Comparison of ENCODE assay signal across 15 cellular contexts in genomic region chr1:149641179-149641578, GRCh38. TPM values are rescaled to one million over a fixed set of nuclear protein-coding genes. Genes with fewer than 3 reads are reported as not detected.
A peak's percentile ranks its signal among the peaks of the same experiment; 100 is the strongest.
DNase-seq lines count a peak whose midpoint lies in the region; ATAC-seq and TF ChIP-seq lines count a peak whose summit lies in the region.
"Not testable (repeated sequence)": the region's sequence is repeated elsewhere in the genome, so short reads cannot be mapped to it uniquely, and the experiment has no call there.
"Had no signal": no experiment of that assay in that cellular context is flagged by ENCODE, and none has a peak within 500 bp of the region (broad histone marks: within the 10 kb centered on the region; RNA-seq: fewer than 3 reads in every experiment).

No MANE protein-coding gene starts in this region.

- H3K4me3 ChIP-seq in naive thymus-derived CD4-positive, alpha-beta T cell (ENCODE audit: low read length): not testable (repeated sequence)

- not testable (repeated sequence) for H3K4me3 Mint-ChIP-seq in CD4-positive, alpha-beta T cell; T-cell; activated CD4-positive, alpha-beta T cell treated with anti-CD3 and anti-CD28 coated beads for 36 hours; activated T-cell treated with anti-CD3 and anti-CD28 coated beads, Interleukin-2, amount 50 U/mL, for 24 hours; activated naive CD8-positive, alpha-beta T cell treated with anti-CD3 and anti-CD28 coated beads, Interleukin-2, amount 10 ng/mL, durations not matched to agents 7 days and 5 days; stimulated activated effector memory CD8-positive, alpha-beta T cell treated with anti-CD3 and anti-CD28 coated beads, Interleukin-12 subunit alpha, Interleukin-12 subunit beta, amount 100 ng/mL, for 72 hours
- H3K4me3 Mint-ChIP-seq in naive thymus-derived CD4-positive, alpha-beta T cell: peak overlapping the region in 3 of 10 donors; percentile 14 to 63 (median 35)

- not testable (repeated sequence) for H3K27ac ChIP-seq in CD4-positive, alpha-beta T cell (ENCODE audit: low read depth, low read length); naive thymus-derived CD4-positive, alpha-beta T cell (ENCODE audit: low read depth, low read length)

- not testable (repeated sequence) for H3K9me3 Mint-ChIP-seq in CD4-positive, alpha-beta T cell; T-cell; activated CD4-positive, alpha-beta T cell treated with anti-CD3 and anti-CD28 coated beads for 36 hours (ENCODE audit: low read depth); activated T-cell treated with anti-CD3 and anti-CD28 coated beads, Interleukin-2, amount 50 U/mL, for 24 hours; activated naive CD8-positive, alpha-beta T cell treated with anti-CD3 and anti-CD28 coated beads, Interleukin-2, amount 10 ng/mL, durations not matched to agents 7 days and 5 days; naive thymus-derived CD4-positive, alpha-beta T cell; stimulated activated effector memory CD8-positive, alpha-beta T cell treated with anti-CD3 and anti-CD28 coated beads, Interleukin-12 subunit alpha, Interleukin-12 subunit beta, amount 100 ng/mL, for 72 hours

- not testable (repeated sequence) for DNase-seq in CD4-positive, alpha-beta T cell; T-cell; activated CD4-positive, alpha-beta T cell treated with anti-CD3 and anti-CD28 coated beads for 36 hours; activated T-cell treated with anti-CD3 and anti-CD28 coated beads, Interleukin-2, amount 50 U/mL, for 24 hours; activated naive CD8-positive, alpha-beta T cell treated with anti-CD3 and anti-CD28 coated beads, Interleukin-2, amount 10 ng/mL, durations not matched to agents 7 days and 5 days; naive thymus-derived CD4-positive, alpha-beta T cell; stimulated activated effector memory CD8-positive, alpha-beta T cell treated with anti-CD3 and anti-CD28 coated beads, Interleukin-12 subunit alpha, Interleukin-12 subunit beta, amount 100 ng/mL, for 72 hours (ENCODE audit: low spot score in 2 of 2)
- DNase-seq in left lobe of liver (ENCODE audit: low spot score): peak; percentile 55

- not testable (repeated sequence) for ATAC-seq in CD4-positive, alpha-beta T cell (ENCODE audit: poor library complexity); T-cell (replicated peaks in 1 of 4); activated CD4-positive, alpha-beta T cell treated with anti-CD3 and anti-CD28 coated beads for 36 hours; activated naive CD8-positive, alpha-beta T cell treated with anti-CD3 and anti-CD28 coated beads, Interleukin-2, amount 10 ng/mL, durations not matched to agents 7 days and 5 days (ENCODE audit: low read depth); naive thymus-derived CD4-positive, alpha-beta T cell; stimulated activated effector memory CD8-positive, alpha-beta T cell treated with anti-CD3 and anti-CD28 coated beads, Interleukin-12 subunit alpha, Interleukin-12 subunit beta, amount 100 ng/mL, for 72 hours
- peak; percentile 53 for ATAC-seq in left lobe of liver

- not testable (repeated sequence) for H3K27me3 ChIP-seq in CD4-positive, alpha-beta T cell (ENCODE audit: control insufficient read depth, insufficient read depth, low read length); naive thymus-derived CD4-positive, alpha-beta T cell (ENCODE audit: control insufficient read depth in 2 of 2, insufficient read depth in 2 of 2, low read length in 2 of 2)

- H3K36me3 ChIP-seq in naive thymus-derived CD4-positive, alpha-beta T cell (ENCODE audit: control insufficient read depth in 2 of 3, insufficient read depth in 3 of 3, low read length in 3 of 3): not testable (repeated sequence)

- H3K4me1 ChIP-seq in naive thymus-derived CD4-positive, alpha-beta T cell (ENCODE audit: control insufficient read depth in 2 of 2, insufficient read depth in 2 of 2, low read length in 2 of 2): not testable (repeated sequence)

- POLR2A ChIA-PET in CD4-positive, alpha-beta T cell (lab: Charles Lee); T-cell (lab: Charles Lee); activated CD4-positive, alpha-beta T cell treated with anti-CD3 and anti-CD28 coated beads for 36 hours (lab: Charles Lee); activated naive CD8-positive, alpha-beta T cell treated with anti-CD3 and anti-CD28 coated beads, Interleukin-2, amount 10 ng/mL, durations not matched to agents 7 days and 5 days (lab: Charles Lee); naive thymus-derived CD4-positive, alpha-beta T cell (lab: Charles Lee): not testable (repeated sequence)

- H3K36me3 Mint-ChIP-seq in CD4-positive, alpha-beta T cell (ENCODE audit: low read depth): peaks cover 18% of the 10 kb centered on the region
- not testable (repeated sequence) for H3K36me3 Mint-ChIP-seq in T-cell; activated CD4-positive, alpha-beta T cell treated with anti-CD3 and anti-CD28 coated beads for 36 hours (ENCODE audit: low read depth); activated T-cell treated with anti-CD3 and anti-CD28 coated beads, Interleukin-2, amount 50 U/mL, for 24 hours (ENCODE audit: low read depth); activated naive CD8-positive, alpha-beta T cell treated with anti-CD3 and anti-CD28 coated beads, Interleukin-2, amount 10 ng/mL, durations not matched to agents 7 days and 5 days
- H3K36me3 Mint-ChIP-seq in naive thymus-derived CD4-positive, alpha-beta T cell: peaks cover 0 to 16% (median 5%) of the 10 kb centered on the region in 5 donors
- H3K36me3 Mint-ChIP-seq in stimulated activated effector memory CD8-positive, alpha-beta T cell treated with anti-CD3 and anti-CD28 coated beads, Interleukin-12 subunit alpha, Interleukin-12 subunit beta, amount 100 ng/mL, for 72 hours: peaks cover 10% of the 10 kb centered on the region

- TF ChIP-seq CTCF in CD4-positive, alpha-beta T cell (IDR thresholded peaks at IDR 0.05): not testable (repeated sequence)

- not testable (repeated sequence) for H3K9me3 ChIP-seq in CD4-positive, alpha-beta T cell (ENCODE audit: control insufficient read depth, low read length); naive thymus-derived CD4-positive, alpha-beta T cell (ENCODE audit: control insufficient read depth in 2 of 3, low read length in 3 of 3)

- CTCF ChIA-PET in CD4-positive, alpha-beta T cell (lab: Charles Lee); T-cell (lab: Charles Lee); activated CD4-positive, alpha-beta T cell treated with anti-CD3 and anti-CD28 coated beads for 36 hours (lab: Charles Lee); naive thymus-derived CD4-positive, alpha-beta T cell (lab: Charles Lee): not testable (repeated sequence)

- peak overlapping the region; percentile 62 for H3K27ac Mint-ChIP-seq in CD4-positive, alpha-beta T cell
- H3K27ac Mint-ChIP-seq in T-cell: peak overlapping the region; percentile 69 to 78
- H3K27ac Mint-ChIP-seq in activated CD4-positive, alpha-beta T cell treated with anti-CD3 and anti-CD28 coated beads for 36 hours: peak overlapping the region; percentile 47
- H3K27ac Mint-ChIP-seq in activated T-cell treated with anti-CD3 and anti-CD28 coated beads, Interleukin-2, amount 50 U/mL, for 24 hours: peak overlapping the region; percentile 79
- H3K27ac Mint-ChIP-seq in activated naive CD8-positive, alpha-beta T cell treated with anti-CD3 and anti-CD28 coated beads, Interleukin-2, amount 10 ng/mL, durations not matched to agents 7 days and 5 days: peak overlapping the region; percentile 38
- H3K27ac Mint-ChIP-seq in naive thymus-derived CD4-positive, alpha-beta T cell: peak overlapping the region in 7 of 9 donors; percentile 61 to 87 (median 75)
- H3K27ac Mint-ChIP-seq in stimulated activated effector memory CD8-positive, alpha-beta T cell treated with anti-CD3 and anti-CD28 coated beads, Interleukin-12 subunit alpha, Interleukin-12 subunit beta, amount 100 ng/mL, for 72 hours: peak overlapping the region; percentile 14

- not testable (repeated sequence) for H3K27me3 Mint-ChIP-seq in CD4-positive, alpha-beta T cell; T-cell; activated CD4-positive, alpha-beta T cell treated with anti-CD3 and anti-CD28 coated beads for 36 hours; activated T-cell treated with anti-CD3 and anti-CD28 coated beads, Interleukin-2, amount 50 U/mL, for 24 hours; activated naive CD8-positive, alpha-beta T cell treated with anti-CD3 and anti-CD28 coated beads, Interleukin-2, amount 10 ng/mL, durations not matched to agents 7 days and 5 days; naive thymus-derived CD4-positive, alpha-beta T cell

- peaks cover 41% of the 10 kb centered on the region for H3K4me1 Mint-ChIP-seq in CD4-positive, alpha-beta T cell (ENCODE audit: low read depth)
- peaks cover 26 to 40% (median 32%) of the 10 kb centered on the region in 3 donors for H3K4me1 Mint-ChIP-seq in T-cell
- peaks cover 18% of the 10 kb centered on the region for H3K4me1 Mint-ChIP-seq in activated CD4-positive, alpha-beta T cell treated with anti-CD3 and anti-CD28 coated beads for 36 hours
- H3K4me1 Mint-ChIP-seq in activated T-cell treated with anti-CD3 and anti-CD28 coated beads, Interleukin-2, amount 50 U/mL, for 24 hours (ENCODE audit: low read depth): peaks cover 36% of the 10 kb centered on the region
- H3K4me1 Mint-ChIP-seq in activated naive CD8-positive, alpha-beta T cell treated with anti-CD3 and anti-CD28 coated beads, Interleukin-2, amount 10 ng/mL, durations not matched to agents 7 days and 5 days: not testable (repeated sequence)
- H3K4me1 Mint-ChIP-seq in naive thymus-derived CD4-positive, alpha-beta T cell: peaks cover 6 to 49% (median 41%) of the 10 kb centered on the region in 7 donors
- peaks cover 21% of the 10 kb centered on the region for H3K4me1 Mint-ChIP-seq in stimulated activated effector memory CD8-positive, alpha-beta T cell treated with anti-CD3 and anti-CD28 coated beads, Interleukin-12 subunit alpha, Interleukin-12 subunit beta, amount 100 ng/mL, for 72 hours

- intact Hi-C loops in CD4-positive, alpha-beta T cell (cut with DNase I, micrococcal nuclease); activated CD4-positive, alpha-beta T cell treated with anti-CD3 and anti-CD28 coated beads for 36 hours (cut with DNase I, micrococcal nuclease); naive thymus-derived CD4-positive, alpha-beta T cell (cut with micrococcal nuclease): not testable (repeated sequence)

RNA-seq across cellular contexts. Expression of gene PPIAL4C, which starts 57.5 kb away (rescaled TPM):
- total RNA-seq in CD4-positive, alpha-beta T cell: not detected
- total RNA-seq in T-cell (1 to 10 TPM in 3 of 5 donors, not detected in 2; 1.0 to 4.0 (median 1.4) TPM), left lobe of liver (not detected)
- total RNA-seq in activated CD4-positive, alpha-beta T cell treated with anti-CD3 and anti-CD28 coated beads for 36 hours: not detected
- total RNA-seq in activated naive CD8-positive, alpha-beta T cell treated with anti-CD3 and anti-CD28 coated beads, Interleukin-2, amount 10 ng/mL, durations not matched to agents 7 days and 5 days: 1 to 10 TPM; 1.2 to 3.9 TPM
- 1 to 10 TPM in 2 of 5 experiments, not detected in 3; 2.0 to 2.4 TPM for total RNA-seq in naive thymus-derived CD4-positive, alpha-beta T cell
- polyA plus RNA-seq in naive thymus-derived CD4-positive, alpha-beta T cell: not detected
- total RNA-seq: A673, Daoy, GM23248, H4, HT-29 had no signal
- polyA plus RNA-seq: AG04450, CD14-positive monocyte, GM23248 had no signal

Comparison
In these comparisons a context has a peak if more than half of its experiments do, and no peak if none do; other contexts are left out.
1. H3K27ac Mint-ChIP-seq: peak in every context shown above with its lines; median percentile 79 in activated T-cell treated with anti-CD3 and anti-CD28 coated beads, Interleukin-2, amount 50 U/mL, for 24 hours; 75 in naive thymus-derived CD4-positive, alpha-beta T cell; 74 in T-cell; 62 in CD4-positive, alpha-beta T cell; 47 in activated CD4-positive, alpha-beta T cell treated with anti-CD3 and anti-CD28 coated beads for 36 hours; 38 in activated naive CD8-positive, alpha-beta T cell treated with anti-CD3 and anti-CD28 coated beads, Interleukin-2, amount 10 ng/mL, durations not matched to agents 7 days and 5 days; 14 in stimulated activated effector memory CD8-positive, alpha-beta T cell treated with anti-CD3 and anti-CD28 coated beads, Interleukin-12 subunit alpha, Interleukin-12 subunit beta, amount 100 ng/mL, for 72 hours.